Comparison of ENCODE assay signal across 33 cellular contexts in the genomic region with DNA sequence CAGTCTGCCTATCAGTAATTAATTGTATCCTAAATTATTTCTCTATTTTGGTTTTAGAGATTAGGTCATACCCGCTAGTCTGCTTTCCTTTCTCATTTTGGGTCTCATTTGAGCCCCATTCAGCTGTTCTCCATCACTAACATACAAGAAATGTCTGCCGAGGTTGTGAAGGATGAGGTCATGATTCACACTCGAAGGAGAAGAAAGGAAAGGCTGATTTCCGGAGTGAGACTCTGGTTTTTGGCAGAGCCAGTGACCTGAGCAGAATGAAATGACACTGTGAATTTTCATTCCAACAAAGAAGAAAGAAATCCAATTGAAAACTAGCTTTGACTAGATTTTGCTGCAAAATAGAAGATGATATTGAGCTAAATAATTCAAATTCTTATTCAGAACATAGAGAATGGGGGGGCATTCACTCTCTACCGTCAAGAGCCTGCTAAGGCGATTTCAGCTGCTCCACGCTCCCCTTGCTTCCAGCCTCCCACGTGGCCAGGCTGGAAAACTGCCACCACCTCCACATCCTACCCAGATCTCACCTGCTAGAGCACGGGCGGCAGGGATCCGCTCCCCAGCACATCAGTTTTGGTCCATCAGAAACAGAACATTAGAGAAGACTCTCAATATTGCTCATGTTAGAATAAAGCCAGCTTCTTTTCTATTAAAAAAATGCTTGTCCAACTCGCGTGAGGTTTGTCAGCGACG. TPM values are rescaled to one million over a fixed set of nuclear protein-coding genes. Genes with fewer than 3 reads are reported as not detected.
DNase-seq lines count a peak whose midpoint lies in the region; ATAC-seq, FAIRE-seq and TF ChIP-seq lines count a peak whose summit lies in the region.
"Had no signal": no experiment of that assay in that cellular context is flagged by ENCODE, and none has a peak within 500 bp of the region (broad histone marks: within the 10 kb centered on the region; RNA-seq: fewer than 3 reads in every experiment).

No MANE protein-coding gene starts in this region.

- H3K27ac Mint-ChIP-seq in astrocyte (ENCODE audit: unreplicated experiment), result no peak overlapping the region
- H3K27ac Mint-ChIP-seq: activated CD8-positive, alpha-beta memory T cell treated with anti-CD3 and anti-CD28 coated beads, Interleukin-2, amount 10 ng/mL, durations not matched to agents 7 days and 5 days; activated naive CD8-positive, alpha-beta T cell treated with anti-CD3 and anti-CD28 coated beads, Interleukin-2, amount 10 ng/mL, durations not matched to agents 7 days and 5 days; progenitor cell of endocrine pancreas had no signal

- H2BK20ac ChIP-seq in IMR-90 (ENCODE audit: low read depth, low read length), result no peak overlapping the region

- in situ Hi-C loops in IMR-90 (cut with MboI; ENCODE audit: low sequenced_read_pairs), result no loop called here

- H3K4me1 ChIP-seq in IMR-90 (ENCODE audit: control insufficient read depth, insufficient read depth, low read length), result no peaks in the 10 kb centered on the region
- H3K4me1 ChIP-seq in astrocyte (ENCODE audit: insufficient read depth, low read length), result no peaks in the 10 kb centered on the region
- H3K4me1 ChIP-seq in adrenal gland (replicated peaks in 1 of 2), result no peaks in the 10 kb centered on the region
- H3K4me1 ChIP-seq: left lung had no signal

- H3K4me2 ChIP-seq in IMR-90 (ENCODE audit: low read depth, low read length), result no peak overlapping the region
- peak overlapping the region; percentile 41 for H3K4me2 ChIP-seq in astrocyte (ENCODE audit: low read length)

- dilution Hi-C loops in IMR-90 (cut with HindIII; ENCODE audit: low sequenced_read_pairs, unreplicated experiment), result no loop called here

- H3K4me3 ChIP-seq in IMR-90 (ENCODE audit: insufficient read depth, low read depth, low read length) (no peak overlapping the region), astrocyte (ENCODE audit: insufficient read depth, low read depth, low read length) (no peak overlapping the region), adrenal gland (no peak overlapping the region)
- H3K4me3 ChIP-seq: left lung, sigmoid colon had no signal

- H3K79me1 ChIP-seq in IMR-90 (ENCODE audit: low read depth in 1 of 2, low read length in 2 of 2), result no peaks in the 10 kb centered on the region

- H3K9me1 ChIP-seq in IMR-90 (ENCODE audit: insufficient read depth, low read length), result no peaks in the 10 kb centered on the region

- no peak overlapping the region for H4K91ac ChIP-seq in IMR-90 (ENCODE audit: insufficient read depth, low read depth, low read length)

- no peaks in the 10 kb centered on the region for H3K9me3 Mint-ChIP-seq in astrocyte (ENCODE audit: unreplicated experiment)
- H3K9me3 Mint-ChIP-seq: activated naive CD8-positive, alpha-beta T cell treated with anti-CD3 and anti-CD28 coated beads, Interleukin-2, amount 10 ng/mL, durations not matched to agents 7 days and 5 days; activated T-cell treated with anti-CD3 and anti-CD28 coated beads, Interleukin-2, amount 50 U/mL, for 4 hours had no signal

- H3K9me3 ChIP-seq in IMR-90 (ENCODE audit: control insufficient read depth, insufficient read depth, low read length) (no peaks in the 10 kb centered on the region), astrocyte (ENCODE audit: insufficient read depth, low read depth, low read length) (no peaks in the 10 kb centered on the region), adrenal gland (replicated peaks in 1 of 3) (no peaks in the 10 kb centered on the region)
- H3K9me3 ChIP-seq: left lung, neutrophil, sigmoid colon had no signal

- intact Hi-C loops in IMR-90 (cut with micrococcal nuclease), result no loop called here
- intact Hi-C loops in adrenal gland (cut with DNase I), result no loop called here

- no peak overlapping the region for H2AK5ac ChIP-seq in IMR-90 (ENCODE audit: low read depth, low read length)

- FAIRE-seq in astrocyte (lab: Jason Lieb, UNC) (no peak), urothelium cell line (lab: Jason Lieb, UNC) (no peak)

- no peak overlapping the region for H2AK9ac ChIP-seq in IMR-90 (replicated peaks; ENCODE audit: low read depth, low read length, poor library complexity)

- TF ChIP-seq CTCF in IMR-90 (conservative IDR thresholded peaks at IDR 0.05; ENCODE audit: low read depth, low read length) (no peak), astrocyte (IDR thresholded peaks at IDR 0.05; ENCODE audit: insufficient read depth, low read depth, low read length) (no peak), adrenal gland (IDR thresholded peaks at IDR 0.05) (no peak)

- no peaks in the 10 kb centered on the region for H3K79me2 ChIP-seq in astrocyte (ENCODE audit: insufficient read depth, low read length)

- H4K20me1 ChIP-seq in IMR-90 (ENCODE audit: insufficient read depth, low read length), result no peaks in the 10 kb centered on the region
- no peaks in the 10 kb centered on the region for H4K20me1 ChIP-seq in astrocyte (ENCODE audit: insufficient read depth, low read length)

- H2BK15ac ChIP-seq in IMR-90 (ENCODE audit: low read depth, low read length), result no peak overlapping the region

- H3K18ac ChIP-seq in IMR-90 (ENCODE audit: low read depth, low read length), result no peak overlapping the region

- no peak overlapping the region for H3K9ac ChIP-seq in IMR-90 (ENCODE audit: low read depth, low read length)
- H3K9ac ChIP-seq in astrocyte (ENCODE audit: low read length), result no peak overlapping the region

- H3K36me3 Mint-ChIP-seq in astrocyte (ENCODE audit: low read depth, unreplicated experiment), result no peaks in the 10 kb centered on the region
- H3K36me3 Mint-ChIP-seq: activated CD8-positive, alpha-beta memory T cell treated with anti-CD3 and anti-CD28 coated beads, Interleukin-2, amount 10 ng/mL, durations not matched to agents 7 days and 5 days; activated naive CD8-positive, alpha-beta T cell treated with anti-CD3 and anti-CD28 coated beads, Interleukin-2, amount 10 ng/mL, durations not matched to agents 7 days and 5 days had no signal

- no peak overlapping the region for H3K23ac ChIP-seq in IMR-90 (ENCODE audit: low read depth, low read length)

- H3K36me3 ChIP-seq in IMR-90 (ENCODE audit: control insufficient read depth, insufficient read depth, low read length) (no peaks in the 10 kb centered on the region), astrocyte (ENCODE audit: insufficient read depth, low read length) (no peaks in the 10 kb centered on the region), adrenal gland (replicated peaks in 1 of 2) (no peaks in the 10 kb centered on the region)
- H3K36me3 ChIP-seq: left lung, neutrophil, sigmoid colon had no signal

- no peak overlapping the region for H4K8ac ChIP-seq in IMR-90 (ENCODE audit: low read depth in 2 of 2, low read length in 2 of 2)

- H3K27ac ChIP-seq in IMR-90 (ENCODE audit: insufficient read depth, low read length), result no peak overlapping the region
- H3K27ac ChIP-seq in astrocyte (ENCODE audit: low read depth, low read length), result no peak overlapping the region
- no peak overlapping the region for H3K27ac ChIP-seq in adrenal gland
- H3K27ac ChIP-seq: C4-2B, left lung, neutrophil, sigmoid colon had no signal

- no peak overlapping the region for H3K14ac ChIP-seq in IMR-90 (replicated peaks; ENCODE audit: low read depth, low read length)

- no peak overlapping the region for H3K4ac ChIP-seq in IMR-90 (ENCODE audit: low read depth, low read length)

- H3K4me3 Mint-ChIP-seq in astrocyte (ENCODE audit: unreplicated experiment), result no peak overlapping the region
- H3K4me3 Mint-ChIP-seq: activated CD8-positive, alpha-beta memory T cell treated with anti-CD3 and anti-CD28 coated beads, Interleukin-2, amount 10 ng/mL, durations not matched to agents 7 days and 5 days; activated naive CD8-positive, alpha-beta T cell treated with anti-CD3 and anti-CD28 coated beads, Interleukin-2, amount 10 ng/mL, durations not matched to agents 7 days and 5 days; activated T-cell treated with anti-CD3 and anti-CD28 coated beads, Interleukin-2, amount 50 U/mL, for 4 hours had no signal

- H3K27me3 ChIP-seq in IMR-90 (ENCODE audit: control insufficient read depth, insufficient read depth, low read length) (peaks cover 8% of the 10 kb centered on the region), astrocyte (ENCODE audit: insufficient read depth, low read length) (peaks cover 2% of the 10 kb centered on the region), adrenal gland (peaks cover 13% of the 10 kb centered on the region)
- H3K27me3 ChIP-seq: neutrophil, sigmoid colon had no signal

- H2AFZ ChIP-seq in IMR-90 (replicated peaks; ENCODE audit: low read length, poor library complexity) (no peak overlapping the region), astrocyte (ENCODE audit: low read depth, low read length) (peak overlapping the region; percentile 5)

- H4K5ac ChIP-seq in IMR-90 (ENCODE audit: low read depth, low read length), result no peak overlapping the region

- H2BK5ac ChIP-seq in IMR-90 (ENCODE audit: low read depth, low read length, poor library complexity, severe bottlenecking), result no peak overlapping the region

- WGBS in IMR-90 (ENCODE audit: extremely low coverage in 2 of 2, insufficient read length in 1 of 2), 2 experiments, result no CpG with 5 or more reads among the region's 15 CpGs
- WGBS in adrenal gland, 4 donors, result 54 to 63% (median 58%) methylated on average over 15 of the region's 15 CpGs

- BruUV-seq in IMR-90 (replicated peaks; lab: Mats Ljungman, UMichigan), result no TSS peak

- no peak overlapping the region for H3K56ac ChIP-seq in IMR-90 (ENCODE audit: extremely low read depth, insufficient read depth, low read length)

- peaks cover 3% of the 10 kb centered on the region for H3K4me1 Mint-ChIP-seq in astrocyte (ENCODE audit: low read depth, unreplicated experiment)
- H3K4me1 Mint-ChIP-seq: activated CD8-positive, alpha-beta memory T cell treated with anti-CD3 and anti-CD28 coated beads, Interleukin-2, amount 10 ng/mL, durations not matched to agents 7 days and 5 days; activated naive CD8-positive, alpha-beta T cell treated with anti-CD3 and anti-CD28 coated beads, Interleukin-2, amount 10 ng/mL, durations not matched to agents 7 days and 5 days had no signal

- DNase-seq in IMR-90, result peak; percentile 8
- peak; percentile 14 for DNase-seq in astrocyte (ENCODE audit: low read depth)
- DNase-seq in left kidney (ENCODE audit: low read depth, low spot score), result peak; percentile 13
- peak; percentile 20 for DNase-seq in urothelium cell line (ENCODE audit: low spot score)
- DNase-seq in adrenal gland, result no peak
- no peak for DNase-seq in NCI-H2029 treated with DMSO at 0.1 percent for 48 hours (lab: John Stamatoyannopoulos, UW)
- DNase-seq: activated CD4-positive, alpha-beta T cell treated with anti-CD3 and anti-CD28 coated beads, Interleukin-2, amount 50 U/mL, for 4 hours; activated CD8-positive, alpha-beta memory T cell treated with anti-CD3 and anti-CD28 coated beads, Interleukin-2, amount 10 ng/mL, durations not matched to agents 7 days and 5 days; activated gamma-delta T cell treated with Interleukin-2 at 50 U/mL for 16 hours; activated naive CD8-positive, alpha-beta T cell treated with anti-CD3 and anti-CD28 coated beads, Interleukin-2, amount 10 ng/mL, durations not matched to agents 7 days and 5 days; activated T-cell treated with anti-CD3 and anti-CD28 coated beads, Interleukin-2, amount 50 U/mL, for 4 hours; COR-L47; DMS53; GDM1; hippocampal formation; left lung; mesenchymal stem cell; NCI-H1105 treated with DMSO at 0.1 percent for 48 hours; NCI-H187 treated with DMSO at 0.1 percent for 48 hours; NCI-H524 treated with DMSO at 0.1 percent for 48 hours; Right ventricle myocardium superior; sigmoid colon; stimulated activated CD4-positive, alpha-beta T cell treated with anti-CD3 and anti-CD28 coated beads, Interleukin-4, amount 100 ng/mL, for 1 hour; T-helper 2 cell; trophoblast cell had no signal

- no peak for TF ChIP-seq POLR2A in IMR-90 (IDR thresholded peaks at IDR 0.05; ENCODE audit: low read depth, low read length)
- TF ChIP-seq POLR2A in adrenal gland (IDR thresholded peaks at IDR 0.05), result no peak

- POLR2A ChIA-PET in IMR-90 (lab: Charles Lee; ENCODE audit: unreplicated experiment), result no interaction called here

- peaks cover 9% of the 10 kb centered on the region for H3K27me3 Mint-ChIP-seq in astrocyte (ENCODE audit: low read depth, unreplicated experiment)
- H3K27me3 Mint-ChIP-seq: activated naive CD8-positive, alpha-beta T cell treated with anti-CD3 and anti-CD28 coated beads, Interleukin-2, amount 10 ng/mL, durations not matched to agents 7 days and 5 days had no signal

- no peak for TF ChIP-seq RAD21 in IMR-90 (IDR thresholded peaks at IDR 0.05; ENCODE audit: low read length)

- ATAC-seq in IMR-90 (ENCODE audit: low read depth) (no peak), HG03039 (IDR thresholded peaks at IDR 0.05; ENCODE audit: unreplicated experiment) (no peak)
- ATAC-seq: activated CD4-positive, CD25-positive, alpha-beta regulatory T cell treated with anti-CD3 and anti-CD28 coated beads, Interleukin-2, amount 50 U/mL, for 24 hours; activated CD8-positive, alpha-beta memory T cell treated with anti-CD3 and anti-CD28 coated beads, Interleukin-2, amount 10 ng/mL, durations not matched to agents 7 days and 5 days; activated T-cell treated with anti-CD3 and anti-CD28 coated beads, Interleukin-2, amount 50 U/mL, for 4 hours; HCT116; left lung; Panc1 had no signal

- H2BK120ac ChIP-seq in IMR-90 (ENCODE audit: low read depth, low read length), result no peak overlapping the region

- CTCF ChIA-PET in IMR-90 (lab: Yijun Ruan, JAX), result no interaction called here

RNA-seq across cellular contexts. Expression of a gene that starts 39.0 kb away (rescaled TPM):
- total RNA-seq in IMR-90 (2012; rRNA removed), result not detected in 2 replicates
- polyA plus RNA-seq in IMR-90 (2012; rRNA removed), result not detected in 2 replicates
- not detected in 2 replicates for polyA plus RNA-seq in IMR-90 (2012; cell fraction: cytosol; rRNA removed)
- not detected in 2 replicates for polyA plus RNA-seq in IMR-90 (2012; cell fraction: nucleus; rRNA removed; ENCODE audit: low replicate concordance)
- not detected in 2 replicates for total RNA-seq in astrocyte
- total RNA-seq in adrenal gland, result under 1 TPM in 2 of 8 donors, not detected in 6; 0.07 to 0.19 TPM
- under 1 TPM in 1 of 3 donors, not detected in 2; 0.17 TPM for polyA plus RNA-seq in adrenal gland
- total RNA-seq: activated CD8-positive, alpha-beta memory T cell treated with anti-CD3 and anti-CD28 coated beads, Interleukin-2, amount 10 ng/mL, durations not matched to agents 7 days and 5 days; activated naive CD8-positive, alpha-beta T cell treated with anti-CD3 and anti-CD28 coated beads, Interleukin-2, amount 10 ng/mL, durations not matched to agents 7 days and 5 days; activated T-cell treated with anti-CD3 and anti-CD28 coated beads, Interleukin-2, amount 50 U/mL, for 4 hours; fibroblast of lung had no signal
- polyA plus RNA-seq: fibroblast of lung had no signal

Comparison
In these comparisons a context has a peak if more than half of its experiments do, and no peak if none do; other contexts are left out.
1. DNase-seq: peak in IMR-90 (single experiment), astrocyte (single experiment), left kidney (single experiment) and urothelium cell line (single experiment); none in adrenal gland (0 of 7) and NCI-H2029 treated with DMSO at 0.1 percent for 48 hours (single experiment).